In the genomic region with DNA sequence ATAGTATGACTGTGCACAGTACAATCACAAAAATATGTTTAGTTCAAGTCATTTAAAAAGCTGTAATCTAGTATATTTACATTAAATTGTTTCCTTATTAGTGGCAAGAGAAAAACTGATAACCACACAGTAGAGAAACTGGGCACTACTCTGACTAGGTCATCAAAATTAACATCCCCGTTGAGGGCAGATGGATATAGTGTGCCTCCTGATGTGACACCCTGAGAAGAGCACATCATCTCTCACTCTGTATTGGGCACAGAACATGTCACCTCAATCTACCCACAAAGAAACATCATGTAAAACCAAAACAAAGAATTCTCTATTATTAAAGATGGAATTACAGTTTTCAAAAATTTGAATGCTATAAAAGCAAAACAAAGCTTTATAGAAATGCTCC, we compare ENCODE assay signal across 16 cellular contexts.
DNase-seq lines count a peak whose midpoint lies in the region; ATAC-seq, FAIRE-seq and TF ChIP-seq lines count a peak whose summit lies in the region.
"Had no signal": no experiment of that assay in that cellular context is flagged by ENCODE, and none has a peak within 500 bp of the region (broad histone marks: within the 10 kb centered on the region; RNA-seq: fewer than 3 reads in every experiment).

No MANE protein-coding gene starts in this region.

- H3K4me3 Mint-ChIP-seq in chondrocyte (ENCODE audit: unreplicated experiment): no peak overlapping the region
- H3K4me3 Mint-ChIP-seq: activated T-cell treated with anti-CD3 and anti-CD28 coated beads, Interleukin-2, amount 50 U/mL, for 72 hours; IgD-negative memory B cell had no signal

- no peak for TF ChIP-seq CTCF in chondrocyte (IDR thresholded peaks at IDR 0.05)
- no peak for TF ChIP-seq CTCF in right lobe of liver (IDR thresholded peaks at IDR 0.05)

- H3K9ac ChIP-seq in HUES64 (ENCODE audit: low read depth, low read length): peak overlapping the region; percentile 6; the same call in 1 of the 2 replicates

- H3K4me3 ChIP-seq in HUES64 (ENCODE audit: low read length): no peak overlapping the region
- no peak overlapping the region for H3K4me3 ChIP-seq in right lobe of liver
- H3K4me3 ChIP-seq in small intestine (ENCODE audit: low read depth in 1 of 2, low read length in 2 of 2): no peak overlapping the region
- H3K4me3 ChIP-seq: gastrocnemius medialis had no signal

- DNase-seq in chondrocyte (ENCODE audit: low spot score) (no peak), right lobe of liver (no peak), small intestine (no peak), NCI-H1105 treated with DMSO at 0.1 percent for 48 hours (lab: John Stamatoyannopoulos, UW) (no peak)
- no peak for DNase-seq in effector CD8-positive, alpha-beta T cell (lab: John Stamatoyannopoulos, UW)
- DNase-seq in activated naive CD4-positive, alpha-beta T cell treated with Interleukin-2 at 50 U/mL for 16 hours: no peak
- DNase-seq: activated T-cell treated with anti-CD3 and anti-CD28 coated beads, Interleukin-2, amount 50 U/mL, for 72 hours; DMS79; gastrocnemius medialis; NCI-H510A had no signal

- no peaks in the 10 kb centered on the region for H3K27me3 ChIP-seq in HUES64 (ENCODE audit: insufficient read depth, low read length)
- H3K27me3 ChIP-seq in right lobe of liver: no peaks in the 10 kb centered on the region
- H3K27me3 ChIP-seq in small intestine (ENCODE audit: control insufficient read depth in 2 of 2, insufficient read depth in 2 of 2, low read length in 2 of 2): no peaks in the 10 kb centered on the region
- H3K27me3 ChIP-seq: gastrocnemius medialis, neutrophil had no signal

- H3K36me3 ChIP-seq in HUES64 (ENCODE audit: insufficient read depth, low read length): no peaks in the 10 kb centered on the region
- H3K36me3 ChIP-seq in right lobe of liver: no peaks in the 10 kb centered on the region
- no peaks in the 10 kb centered on the region for H3K36me3 ChIP-seq in small intestine (ENCODE audit: control insufficient read depth in 2 of 2, insufficient read depth in 2 of 2, low read length in 2 of 2)
- H3K36me3 ChIP-seq: gastrocnemius medialis, neutrophil had no signal

- peaks cover 15% of the 10 kb centered on the region for H3K4me1 ChIP-seq in HUES64 (ENCODE audit: insufficient read depth, low read length)
- peaks cover 0 to 49% (median 24%) of the 10 kb centered on the region in 4 donors for H3K4me1 ChIP-seq in right lobe of liver
- peaks cover 0 to 6% of the 10 kb centered on the region in 2 donors for H3K4me1 ChIP-seq in small intestine (ENCODE audit: control insufficient read depth in 2 of 2, insufficient read depth in 1 of 2, low read depth in 1 of 2, low read length in 1 of 2)

- TF ChIP-seq POLR2A in right lobe of liver (IDR thresholded peaks at IDR 0.05): no peak

- H3K9me3 Mint-ChIP-seq in chondrocyte (ENCODE audit: low read depth): no peaks in the 10 kb centered on the region
- H3K9me3 Mint-ChIP-seq: activated T-cell treated with anti-CD3 and anti-CD28 coated beads, Interleukin-2, amount 50 U/mL, for 72 hours; IgD-negative memory B cell had no signal

- no peaks in the 10 kb centered on the region for H3K36me3 Mint-ChIP-seq in chondrocyte (ENCODE audit: low read depth)
- H3K36me3 Mint-ChIP-seq: IgD-negative memory B cell had no signal

- H3K27ac Mint-ChIP-seq in chondrocyte (ENCODE audit: unreplicated experiment): peak overlapping the region; percentile 85
- H3K27ac Mint-ChIP-seq: activated T-cell treated with anti-CD3 and anti-CD28 coated beads, Interleukin-2, amount 50 U/mL, for 72 hours; IgD-negative memory B cell had no signal

- no peak overlapping the region for H3K27ac ChIP-seq in HUES64 (ENCODE audit: low read depth, low read length)
- H3K27ac ChIP-seq in right lobe of liver: peak overlapping the region; percentile 49 to 89 (median 89)
- H3K27ac ChIP-seq in small intestine (ENCODE audit: low read depth in 1 of 2, low read length in 1 of 2): peak overlapping the region; percentile 26 to 48
- H3K27ac ChIP-seq: gastrocnemius medialis, neutrophil, RWPE1 had no signal

- H3K9me3 ChIP-seq in HUES64 (ENCODE audit: insufficient read depth, low read depth, low read length) (no peaks in the 10 kb centered on the region), right lobe of liver (no peaks in the 10 kb centered on the region), small intestine (ENCODE audit: control insufficient read depth, low read depth) (no peaks in the 10 kb centered on the region)
- H3K9me3 ChIP-seq: gastrocnemius medialis, neutrophil had no signal

- intact Hi-C loops in right lobe of liver (cut with DNase I): no loop called here

- ATAC-seq in right lobe of liver (peak in 3 of 4 donors; percentile 40 to 53 (median 43)), HG02763 (IDR thresholded peaks at IDR 0.05; ENCODE audit: unreplicated experiment) (no peak)
- ATAC-seq: activated T-cell treated with anti-CD3 and anti-CD28 coated beads, Interleukin-2, amount 50 U/mL, for 72 hours; gastrocnemius medialis had no signal

- H3K4me1 Mint-ChIP-seq in chondrocyte (ENCODE audit: low read depth): peaks cover 49% of the 10 kb centered on the region

- no peaks in the 10 kb centered on the region for H3K27me3 Mint-ChIP-seq in chondrocyte (ENCODE audit: low read depth)
- H3K27me3 Mint-ChIP-seq: IgD-negative memory B cell had no signal

- 100% methylated on average over 1 of the region's 1 CpG for WGBS in HUES64
- 23% methylated on average over 1 of the region's 1 CpG for WGBS in right lobe of liver (ENCODE audit: insufficient coverage, low coverage, low lambda C conversion rate, missing lambda C conversion rate)
- 13 to 32% (median 32%) methylated on average over 1 of the region's 1 CpG for WGBS in small intestine, 3 donors

- FAIRE-seq in small intestine (lab: Jason Lieb, UNC): no peak
- FAIRE-seq: urothelium cell line had no signal
